Comparison of ENCODE assay signal across 10 cellular contexts in the genomic region with DNA sequence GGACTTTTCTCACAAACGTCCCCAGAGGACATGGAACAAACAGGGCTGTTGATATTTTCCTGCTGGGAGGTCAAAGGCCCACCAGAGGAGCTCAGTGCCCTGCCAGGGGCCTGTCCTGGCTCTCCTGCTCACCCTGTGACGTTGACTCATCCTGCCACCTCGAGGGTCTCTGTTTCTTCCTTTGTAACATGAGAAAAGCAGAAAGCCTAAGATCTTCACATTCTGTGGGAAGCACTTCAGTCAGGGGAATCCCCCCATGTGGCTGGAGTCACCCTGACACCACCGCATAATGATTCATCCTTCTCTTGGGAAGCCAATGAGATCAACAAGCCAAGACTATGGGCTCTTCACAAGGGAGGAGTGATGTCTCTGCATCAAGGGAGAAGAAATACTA.
DNase-seq lines count a peak whose midpoint lies in the region; ATAC-seq, FAIRE-seq and TF ChIP-seq lines count a peak whose summit lies in the region.
"Had no signal": no experiment of that assay in that cellular context is flagged by ENCODE, and none has a peak within 500 bp of the region (broad histone marks: within the 10 kb centered on the region; RNA-seq: fewer than 3 reads in every experiment).

No MANE protein-coding gene starts in this region.

- intact Hi-C loops in left colon (cut with DNase I, micrococcal nuclease) = no loop called here

- ATAC-seq in GM18870 (IDR thresholded peaks at IDR 0.05; ENCODE audit: unreplicated experiment) = no peak
- ATAC-seq in left colon = no peak

- no peak overlapping the region for H3K4me3 ChIP-seq in cardiac fibroblast (replicated peaks in 1 of 2; ENCODE audit: low read depth in 2 of 2, low read length in 2 of 2)
- H3K4me3 ChIP-seq: SK-N-MC had no signal

- in situ Hi-C loops in SK-MEL-5 (cut with HindIII; ENCODE audit: low pct_unique_long_range_greater_than_20kb, low sequenced_read_pairs) = no loop called here

- no peak for TF ChIP-seq POLR2A in GM12892 (IDR thresholded peaks at IDR 0.05; ENCODE audit: low read depth, low read length)

- peak; percentile 46 for FAIRE-seq in GM12892 (lab: Jason Lieb, UNC)

- TF ChIP-seq CTCF in cardiac fibroblast (IDR thresholded peaks at IDR 0.05; ENCODE audit: low read depth, low read length) = no peak

- DNase-seq in GM12892 (ENCODE audit: insufficient read length) (no peak), SK-MEL-5 (ENCODE audit: low read depth, low spot score) (peak; percentile 79), cardiac fibroblast (ENCODE audit: low read depth in 2 of 2) (peak; percentile 22 to 91), NCI-H2081 treated with DMSO at 0.1 percent for 48 hours (lab: John Stamatoyannopoulos, UW) (no peak), COLO668 (lab: John Stamatoyannopoulos, UW; ENCODE audit: unreplicated experiment) (no peak), left colon (no peak)
- peak; percentile 72 for DNase-seq in stimulated activated CD4-positive, alpha-beta T cell treated with anti-CD3 and anti-CD28 coated beads, Interleukin-1b, Interleukin-23, amount 100 ng/mL, for 48 hours
- DNase-seq: right cardiac atrium had no signal

Comparison
In these comparisons a context has a peak if more than half of its experiments do, and no peak if none do; other contexts are left out.
1. DNase-seq: peak in SK-MEL-5 (single experiment), cardiac fibroblast (2 of 2) and stimulated activated CD4-positive, alpha-beta T cell treated with anti-CD3 and anti-CD28 coated beads, Interleukin-1b, Interleukin-23, amount 100 ng/mL, for 48 hours (single experiment); none in GM12892 (single experiment), NCI-H2081 treated with DMSO at 0.1 percent for 48 hours (single experiment), COLO668 (single experiment) and left colon (0 of 2).